Comparison of ENCODE assay signal across 1 cellular context in genomic region chr5:150357326-150358260, GRCh38.
TF ChIP-seq lines count a peak whose summit lies in the region.

TSS of gene TCOF1 (plus strand) at chr5:150357697. CDS start at chr5:150357747, 50 bp downstream.

TF ChIP-seq in HepG2, 621 proteins besides CTCF, POLR2A, EP300 and RAD21 (continued from another document and continues in another):
- no peak for TF ChIP-seq MTF2 (CRISPR knock-in tag; IDR thresholded peaks at IDR 0.05; ENCODE audit: borderline replicate concordance)
- TF ChIP-seq KMT2A (CRISPR knock-in tag; IDR thresholded peaks at IDR 0.05) = 0 out of 2 replicates have a peak, but pooled peaks have one; percentile 27
- peak; percentile 36 for TF ChIP-seq TEAD3 (CRISPR knock-in tag; optimal IDR thresholded peaks at IDR 0.05; ENCODE audit: borderline replicate concordance)
- no peak for TF ChIP-seq AGO2 (optimal IDR thresholded peaks at IDR 0.05; ENCODE audit: low read depth, low read length)
- TF ChIP-seq ZNF564 (CRISPR knock-in tag; IDR thresholded peaks at IDR 0.05) = peak; percentile 23; the same call in 1 of the 2 replicates
- TF ChIP-seq, protein P1, sequence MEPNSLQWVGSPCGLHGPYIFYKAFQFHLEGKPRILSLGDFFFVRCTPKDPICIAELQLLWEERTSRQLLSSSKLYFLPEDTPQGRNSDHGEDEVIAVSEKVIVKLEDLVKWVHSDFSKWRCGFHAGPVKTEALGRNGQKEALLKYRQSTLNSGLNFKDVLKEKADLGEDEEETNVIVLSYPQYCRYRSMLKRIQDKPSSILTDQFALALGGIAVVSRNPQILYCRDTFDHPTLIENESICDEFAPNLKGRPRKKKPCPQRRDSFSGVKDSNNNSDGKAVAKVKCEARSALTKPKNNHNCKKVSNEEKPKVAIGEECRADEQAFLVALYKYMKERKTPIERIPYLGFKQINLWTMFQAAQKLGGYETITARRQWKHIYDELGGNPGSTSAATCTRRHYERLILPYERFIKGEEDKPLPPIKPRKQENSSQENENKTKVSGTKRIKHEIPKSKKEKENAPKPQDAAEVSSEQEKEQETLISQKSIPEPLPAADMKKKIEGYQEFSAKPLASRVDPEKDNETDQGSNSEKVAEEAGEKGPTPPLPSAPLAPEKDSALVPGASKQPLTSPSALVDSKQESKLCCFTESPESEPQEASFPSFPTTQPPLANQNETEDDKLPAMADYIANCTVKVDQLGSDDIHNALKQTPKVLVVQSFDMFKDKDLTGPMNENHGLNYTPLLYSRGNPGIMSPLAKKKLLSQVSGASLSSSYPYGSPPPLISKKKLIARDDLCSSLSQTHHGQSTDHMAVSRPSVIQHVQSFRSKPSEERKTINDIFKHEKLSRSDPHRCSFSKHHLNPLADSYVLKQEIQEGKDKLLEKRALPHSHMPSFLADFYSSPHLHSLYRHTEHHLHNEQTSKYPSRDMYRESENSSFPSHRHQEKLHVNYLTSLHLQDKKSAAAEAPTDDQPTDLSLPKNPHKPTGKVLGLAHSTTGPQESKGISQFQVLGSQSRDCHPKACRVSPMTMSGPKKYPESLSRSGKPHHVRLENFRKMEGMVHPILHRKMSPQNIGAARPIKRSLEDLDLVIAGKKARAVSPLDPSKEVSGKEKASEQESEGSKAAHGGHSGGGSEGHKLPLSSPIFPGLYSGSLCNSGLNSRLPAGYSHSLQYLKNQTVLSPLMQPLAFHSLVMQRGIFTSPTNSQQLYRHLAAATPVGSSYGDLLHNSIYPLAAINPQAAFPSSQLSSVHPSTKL (CRISPR knock-in tag; IDR thresholded peaks at IDR 0.05) = peak; percentile 8; the same call in 1 of the 2 replicates
- peak; percentile 96 for TF ChIP-seq E2F5 (CRISPR knock-in tag; conservative IDR thresholded peaks at IDR 0.05)
- no peak for TF ChIP-seq U2AF1 (optimal IDR thresholded peaks at IDR 0.05; ENCODE audit: low read depth, low read length)
- TF ChIP-seq, protein P2, sequence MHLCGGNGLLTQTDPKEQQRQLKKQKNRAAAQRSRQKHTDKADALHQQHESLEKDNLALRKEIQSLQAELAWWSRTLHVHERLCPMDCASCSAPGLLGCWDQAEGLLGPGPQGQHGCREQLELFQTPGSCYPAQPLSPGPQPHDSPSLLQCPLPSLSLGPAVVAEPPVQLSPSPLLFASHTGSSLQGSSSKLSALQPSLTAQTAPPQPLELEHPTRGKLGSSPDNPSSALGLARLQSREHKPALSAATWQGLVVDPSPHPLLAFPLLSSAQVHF (CRISPR knock-in tag; IDR thresholded peaks at IDR 0.05) = peak; percentile 44; the same call in 1 of the 2 replicates
- TF ChIP-seq EZH2 (conservative IDR thresholded peaks at IDR 0.05; ENCODE audit: low read depth, low read length) = no peak
- peak; percentile 43; the same call in 1 of the 2 replicates for TF ChIP-seq ZFP82 (CRISPR knock-in tag; IDR thresholded peaks at IDR 0.05; ENCODE audit: borderline replicate concordance)
- TF ChIP-seq, protein P3, sequence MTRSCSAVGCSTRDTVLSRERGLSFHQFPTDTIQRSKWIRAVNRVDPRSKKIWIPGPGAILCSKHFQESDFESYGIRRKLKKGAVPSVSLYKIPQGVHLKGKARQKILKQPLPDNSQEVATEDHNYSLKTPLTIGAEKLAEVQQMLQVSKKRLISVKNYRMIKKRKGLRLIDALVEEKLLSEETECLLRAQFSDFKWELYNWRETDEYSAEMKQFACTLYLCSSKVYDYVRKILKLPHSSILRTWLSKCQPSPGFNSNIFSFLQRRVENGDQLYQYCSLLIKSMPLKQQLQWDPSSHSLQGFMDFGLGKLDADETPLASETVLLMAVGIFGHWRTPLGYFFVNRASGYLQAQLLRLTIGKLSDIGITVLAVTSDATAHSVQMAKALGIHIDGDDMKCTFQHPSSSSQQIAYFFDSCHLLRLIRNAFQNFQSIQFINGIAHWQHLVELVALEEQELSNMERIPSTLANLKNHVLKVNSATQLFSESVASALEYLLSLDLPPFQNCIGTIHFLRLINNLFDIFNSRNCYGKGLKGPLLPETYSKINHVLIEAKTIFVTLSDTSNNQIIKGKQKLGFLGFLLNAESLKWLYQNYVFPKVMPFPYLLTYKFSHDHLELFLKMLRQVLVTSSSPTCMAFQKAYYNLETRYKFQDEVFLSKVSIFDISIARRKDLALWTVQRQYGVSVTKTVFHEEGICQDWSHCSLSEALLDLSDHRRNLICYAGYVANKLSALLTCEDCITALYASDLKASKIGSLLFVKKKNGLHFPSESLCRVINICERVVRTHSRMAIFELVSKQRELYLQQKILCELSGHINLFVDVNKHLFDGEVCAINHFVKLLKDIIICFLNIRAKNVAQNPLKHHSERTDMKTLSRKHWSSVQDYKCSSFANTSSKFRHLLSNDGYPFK (CRISPR knock-in tag; IDR thresholded peaks at IDR 0.05; ENCODE audit: borderline replicate concordance) = no peak
- TF ChIP-seq KLF12 (CRISPR knock-in tag; IDR thresholded peaks at IDR 0.05; ENCODE audit: borderline replicate concordance) = no peak
- TF ChIP-seq SAP130 (CRISPR knock-in tag; IDR thresholded peaks at IDR 0.05; ENCODE audit: low read depth) = peak; percentile 94
- TF ChIP-seq, protein P4, sequence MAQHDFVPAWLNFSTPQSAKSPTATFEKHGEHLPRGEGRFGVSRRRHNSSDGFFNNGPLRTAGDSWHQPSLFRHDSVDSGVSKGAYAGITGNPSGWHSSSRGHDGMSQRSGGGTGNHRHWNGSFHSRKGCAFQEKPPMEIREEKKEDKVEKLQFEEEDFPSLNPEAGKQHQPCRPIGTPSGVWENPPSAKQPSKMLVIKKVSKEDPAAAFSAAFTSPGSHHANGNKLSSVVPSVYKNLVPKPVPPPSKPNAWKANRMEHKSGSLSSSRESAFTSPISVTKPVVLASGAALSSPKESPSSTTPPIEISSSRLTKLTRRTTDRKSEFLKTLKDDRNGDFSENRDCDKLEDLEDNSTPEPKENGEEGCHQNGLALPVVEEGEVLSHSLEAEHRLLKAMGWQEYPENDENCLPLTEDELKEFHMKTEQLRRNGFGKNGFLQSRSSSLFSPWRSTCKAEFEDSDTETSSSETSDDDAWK (CRISPR knock-in tag; IDR thresholded peaks at IDR 0.05) = no peak
- TF ChIP-seq FOSL1 (CRISPR knock-in tag; IDR thresholded peaks at IDR 0.05; ENCODE audit: borderline replicate concordance) = no peak
- no peak for TF ChIP-seq TP53 (CRISPR knock-in tag; conservative IDR thresholded peaks at IDR 0.05)
- no peak for TF ChIP-seq HNF1B (CRISPR knock-in tag; IDR thresholded peaks at IDR 0.05)
- TF ChIP-seq, protein P5, sequence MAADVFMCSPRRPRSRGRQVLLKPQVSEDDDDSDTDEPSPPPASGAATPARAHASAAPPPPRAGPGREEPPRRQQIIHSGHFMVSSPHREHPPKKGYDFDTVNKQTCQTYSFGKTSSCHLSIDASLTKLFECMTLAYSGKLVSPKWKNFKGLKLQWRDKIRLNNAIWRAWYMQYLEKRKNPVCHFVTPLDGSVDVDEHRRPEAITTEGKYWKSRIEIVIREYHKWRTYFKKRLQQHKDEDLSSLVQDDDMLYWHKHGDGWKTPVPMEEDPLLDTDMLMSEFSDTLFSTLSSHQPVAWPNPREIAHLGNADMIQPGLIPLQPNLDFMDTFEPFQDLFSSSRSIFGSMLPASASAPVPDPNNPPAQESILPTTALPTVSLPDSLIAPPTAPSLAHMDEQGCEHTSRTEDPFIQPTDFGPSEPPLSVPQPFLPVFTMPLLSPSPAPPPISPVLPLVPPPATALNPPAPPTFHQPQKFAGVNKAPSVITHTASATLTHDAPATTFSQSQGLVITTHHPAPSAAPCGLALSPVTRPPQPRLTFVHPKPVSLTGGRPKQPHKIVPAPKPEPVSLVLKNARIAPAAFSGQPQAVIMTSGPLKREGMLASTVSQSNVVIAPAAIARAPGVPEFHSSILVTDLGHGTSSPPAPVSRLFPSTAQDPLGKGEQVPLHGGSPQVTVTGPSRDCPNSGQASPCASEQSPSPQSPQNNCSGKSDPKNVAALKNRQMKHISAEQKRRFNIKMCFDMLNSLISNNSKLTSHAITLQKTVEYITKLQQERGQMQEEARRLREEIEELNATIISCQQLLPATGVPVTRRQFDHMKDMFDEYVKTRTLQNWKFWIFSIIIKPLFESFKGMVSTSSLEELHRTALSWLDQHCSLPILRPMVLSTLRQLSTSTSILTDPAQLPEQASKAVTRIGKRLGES (CRISPR knock-in tag; IDR thresholded peaks at IDR 0.05; ENCODE audit: borderline replicate concordance) = no peak
- TF ChIP-seq MTF1 (CRISPR knock-in tag; IDR thresholded peaks at IDR 0.05) = no peak
- no peak for TF ChIP-seq ZNF7 (CRISPR knock-in tag; IDR thresholded peaks at IDR 0.05)
- no peak for TF ChIP-seq ZNF569 (CRISPR knock-in tag; IDR thresholded peaks at IDR 0.05; ENCODE audit: borderline replicate concordance)
- no peak for TF ChIP-seq NCOA2 (CRISPR knock-in tag; IDR thresholded peaks at IDR 0.05)
- TF ChIP-seq, protein P6, sequence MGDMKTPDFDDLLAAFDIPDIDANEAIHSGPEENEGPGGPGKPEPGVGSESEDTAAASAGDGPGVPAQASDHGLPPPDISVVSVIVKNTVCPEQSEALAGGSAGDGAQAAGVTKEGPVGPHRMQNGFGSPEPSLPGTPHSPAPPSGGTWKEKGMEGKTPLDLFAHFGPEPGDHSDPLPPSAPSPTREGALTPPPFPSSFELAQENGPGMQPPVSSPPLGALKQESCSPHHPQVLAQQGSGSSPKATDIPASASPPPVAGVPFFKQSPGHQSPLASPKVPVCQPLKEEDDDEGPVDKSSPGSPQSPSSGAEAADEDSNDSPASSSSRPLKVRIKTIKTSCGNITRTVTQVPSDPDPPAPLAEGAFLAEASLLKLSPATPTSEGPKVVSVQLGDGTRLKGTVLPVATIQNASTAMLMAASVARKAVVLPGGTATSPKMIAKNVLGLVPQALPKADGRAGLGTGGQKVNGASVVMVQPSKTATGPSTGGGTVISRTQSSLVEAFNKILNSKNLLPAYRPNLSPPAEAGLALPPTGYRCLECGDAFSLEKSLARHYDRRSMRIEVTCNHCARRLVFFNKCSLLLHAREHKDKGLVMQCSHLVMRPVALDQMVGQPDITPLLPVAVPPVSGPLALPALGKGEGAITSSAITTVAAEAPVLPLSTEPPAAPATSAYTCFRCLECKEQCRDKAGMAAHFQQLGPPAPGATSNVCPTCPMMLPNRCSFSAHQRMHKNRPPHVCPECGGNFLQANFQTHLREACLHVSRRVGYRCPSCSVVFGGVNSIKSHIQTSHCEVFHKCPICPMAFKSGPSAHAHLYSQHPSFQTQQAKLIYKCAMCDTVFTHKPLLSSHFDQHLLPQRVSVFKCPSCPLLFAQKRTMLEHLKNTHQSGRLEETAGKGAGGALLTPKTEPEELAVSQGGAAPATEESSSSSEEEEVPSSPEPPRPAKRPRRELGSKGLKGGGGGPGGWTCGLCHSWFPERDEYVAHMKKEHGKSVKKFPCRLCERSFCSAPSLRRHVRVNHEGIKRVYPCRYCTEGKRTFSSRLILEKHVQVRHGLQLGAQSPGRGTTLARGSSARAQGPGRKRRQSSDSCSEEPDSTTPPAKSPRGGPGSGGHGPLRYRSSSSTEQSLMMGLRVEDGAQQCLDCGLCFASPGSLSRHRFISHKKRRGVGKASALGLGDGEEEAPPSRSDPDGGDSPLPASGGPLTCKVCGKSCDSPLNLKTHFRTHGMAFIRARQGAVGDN (CRISPR knock-in tag; IDR thresholded peaks at IDR 0.05) = peak; percentile 84
- peak; percentile 89 for TF ChIP-seq ZFX (CRISPR knock-in tag; IDR thresholded peaks at IDR 0.05; ENCODE audit: low read depth)
- TF ChIP-seq HNRNPK (IDR thresholded peaks at IDR 0.05; ENCODE audit: low read depth, low read length, poor library complexity, severe bottlenecking) = peak; percentile 54
- TF ChIP-seq, protein P7, sequence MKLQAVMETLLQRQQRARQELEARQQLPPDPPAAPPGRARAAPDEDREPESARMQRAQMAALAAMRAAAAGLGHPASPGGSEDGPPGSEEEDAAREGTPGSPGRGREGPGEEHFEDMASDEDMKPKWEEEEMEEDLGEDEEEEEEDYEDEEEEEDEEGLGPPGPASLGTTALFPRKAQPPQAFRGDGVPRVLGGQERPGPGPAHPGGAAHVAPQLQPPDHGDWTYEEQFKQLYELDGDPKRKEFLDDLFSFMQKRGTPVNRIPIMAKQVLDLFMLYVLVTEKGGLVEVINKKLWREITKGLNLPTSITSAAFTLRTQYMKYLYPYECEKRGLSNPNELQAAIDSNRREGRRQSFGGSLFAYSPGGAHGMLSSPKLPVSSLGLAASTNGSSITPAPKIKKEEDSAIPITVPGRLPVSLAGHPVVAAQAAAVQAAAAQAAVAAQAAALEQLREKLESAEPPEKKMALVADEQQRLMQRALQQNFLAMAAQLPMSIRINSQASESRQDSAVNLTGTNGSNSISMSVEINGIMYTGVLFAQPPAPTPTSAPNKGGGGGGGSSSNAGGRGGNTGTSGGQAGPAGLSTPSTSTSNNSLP (IDR thresholded peaks at IDR 0.05; ENCODE audit: low read depth, low read length) = no peak
- TF ChIP-seq ZMAT5 (CRISPR knock-in tag; IDR thresholded peaks at IDR 0.05; ENCODE audit: borderline replicate concordance, low read depth) = no peak
- TF ChIP-seq, protein P8, sequence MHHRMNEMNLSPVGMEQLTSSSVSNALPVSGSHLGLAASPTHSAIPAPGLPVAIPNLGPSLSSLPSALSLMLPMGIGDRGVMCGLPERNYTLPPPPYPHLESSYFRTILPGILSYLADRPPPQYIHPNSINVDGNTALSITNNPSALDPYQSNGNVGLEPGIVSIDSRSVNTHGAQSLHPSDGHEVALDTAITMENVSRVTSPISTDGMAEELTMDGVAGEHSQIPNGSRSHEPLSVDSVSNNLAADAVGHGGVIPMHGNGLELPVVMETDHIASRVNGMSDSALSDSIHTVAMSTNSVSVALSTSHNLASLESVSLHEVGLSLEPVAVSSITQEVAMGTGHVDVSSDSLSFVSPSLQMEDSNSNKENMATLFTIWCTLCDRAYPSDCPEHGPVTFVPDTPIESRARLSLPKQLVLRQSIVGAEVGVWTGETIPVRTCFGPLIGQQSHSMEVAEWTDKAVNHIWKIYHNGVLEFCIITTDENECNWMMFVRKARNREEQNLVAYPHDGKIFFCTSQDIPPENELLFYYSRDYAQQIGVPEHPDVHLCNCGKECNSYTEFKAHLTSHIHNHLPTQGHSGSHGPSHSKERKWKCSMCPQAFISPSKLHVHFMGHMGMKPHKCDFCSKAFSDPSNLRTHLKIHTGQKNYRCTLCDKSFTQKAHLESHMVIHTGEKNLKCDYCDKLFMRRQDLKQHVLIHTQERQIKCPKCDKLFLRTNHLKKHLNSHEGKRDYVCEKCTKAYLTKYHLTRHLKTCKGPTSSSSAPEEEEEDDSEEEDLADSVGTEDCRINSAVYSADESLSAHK (CRISPR knock-in tag; IDR thresholded peaks at IDR 0.05; ENCODE audit: borderline replicate concordance) = no peak
- TF ChIP-seq FOXK1 (CRISPR knock-in tag; IDR thresholded peaks at IDR 0.05; ENCODE audit: borderline replicate concordance, low read depth) = peak; percentile 80
